17 cellular contexts compared by ENCODE assay signal in the genomic region with DNA sequence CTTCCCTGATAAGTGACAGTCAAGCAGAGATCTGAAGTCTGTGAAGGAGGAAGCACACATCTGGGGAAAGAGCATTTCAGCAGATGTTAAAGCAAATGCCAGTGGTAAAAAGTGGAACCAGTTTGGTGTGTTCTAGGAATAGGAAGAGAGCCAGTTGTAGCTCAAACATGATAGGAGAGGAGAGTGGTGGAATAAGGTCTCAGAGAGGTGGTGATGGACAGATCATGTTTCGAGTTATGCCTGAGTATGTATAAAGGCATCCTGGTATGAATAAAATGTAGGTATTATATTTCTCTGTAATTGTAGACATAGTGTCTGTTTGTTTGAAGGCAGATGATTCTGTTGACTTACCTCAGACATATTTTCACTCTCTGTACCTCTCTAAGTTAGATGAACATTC.
A peak's percentile ranks its signal among the peaks of the same experiment; 100 is the strongest.
DNase-seq lines count a peak whose midpoint lies in the region; ATAC-seq and TF ChIP-seq lines count a peak whose summit lies in the region.
"Had no signal": no experiment of that assay in that cellular context is flagged by ENCODE, and none has a peak within 500 bp of the region (broad histone marks: within the 10 kb centered on the region; RNA-seq: fewer than 3 reads in every experiment).

No MANE protein-coding gene starts in this region.

- H3K27ac Mint-ChIP-seq in activated naive CD8-positive, alpha-beta T cell treated with anti-CD3 and anti-CD28 coated beads for 36 hours, result no peak overlapping the region
- H3K27ac Mint-ChIP-seq: CD14-positive monocyte had no signal

- peaks cover 6% of the 10 kb centered on the region for H3K27me3 Mint-ChIP-seq in activated naive CD8-positive, alpha-beta T cell treated with anti-CD3 and anti-CD28 coated beads for 36 hours

- no peak for TF ChIP-seq CTCF in epithelial cell of esophagus (IDR thresholded peaks at IDR 0.05; ENCODE audit: insufficient read depth, low read depth, low read length, missing control alignments)

- no peak overlapping the region for H2AFZ ChIP-seq in neuronal stem cell (ENCODE audit: low read length)

- no peak overlapping the region for H3K9ac ChIP-seq in neuronal stem cell (ENCODE audit: low read depth, low read length, poor library complexity)

- H4K8ac ChIP-seq in neuronal stem cell (ENCODE audit: low read depth, low read length), result no peak overlapping the region

- H2BK12ac ChIP-seq in neuronal stem cell (ENCODE audit: low read length), result no peak overlapping the region

- no peak overlapping the region for H3K27ac ChIP-seq in neuronal stem cell (replicated peaks; ENCODE audit: low read length)

- no peaks in the 10 kb centered on the region for H3K27me3 ChIP-seq in neuronal stem cell (ENCODE audit: control insufficient read depth in 3 of 3, insufficient read depth in 3 of 3, low read depth in 1 of 3, low read length in 3 of 3)

- no peak overlapping the region for H3K4me3 Mint-ChIP-seq in activated naive CD8-positive, alpha-beta T cell treated with anti-CD3 and anti-CD28 coated beads for 36 hours
- H3K4me3 Mint-ChIP-seq: CD14-positive monocyte had no signal

- DNase-seq in DMS53 treated with DMSO at 0.1 percent for 48 hours (lab: John Stamatoyannopoulos, UW; ENCODE audit: unreplicated experiment), result peak; percentile 65
- peak; percentile 39 for DNase-seq in OCI-M1 (lab: John Stamatoyannopoulos, UW)
- DNase-seq in epithelial cell of esophagus (ENCODE audit: low read depth), result peak; percentile 26
- no peak for DNase-seq in activated naive CD8-positive, alpha-beta T cell treated with anti-CD3 and anti-CD28 coated beads for 36 hours
- DNase-seq in neuronal stem cell (ENCODE audit: low spot score), result no peak
- DNase-seq: Caco-2, DMS79, MM.1S, NCI-H1417, NCI-H1930, NCI-H226, NCI-H526 had no signal

- TF ChIP-seq RAD21 in Ishikawa (IDR thresholded peaks at IDR 0.05; ENCODE audit: low read depth), result no peak

- no peak overlapping the region for H2BK15ac ChIP-seq in neuronal stem cell (ENCODE audit: low read length)

- H3K4me3 ChIP-seq in epithelial cell of esophagus (ENCODE audit: low read length), result no peak overlapping the region
- no peak overlapping the region for H3K4me3 ChIP-seq in neuronal stem cell (ENCODE audit: low read length in 2 of 2)
- H3K4me3 ChIP-seq: GM12878, K562 had no signal

- no peak overlapping the region for H4K91ac ChIP-seq in neuronal stem cell (ENCODE audit: low read depth, low read length, poor library complexity)

- H3K23ac ChIP-seq in neuronal stem cell (ENCODE audit: low read depth, low read length, poor library complexity), result no peak overlapping the region

- H3K79me1 ChIP-seq in neuronal stem cell (ENCODE audit: low read depth, low read length), result no peaks in the 10 kb centered on the region

- H3K14ac ChIP-seq in neuronal stem cell (ENCODE audit: low read length), result no peak overlapping the region

- no peaks in the 10 kb centered on the region for H3K9me3 Mint-ChIP-seq in activated naive CD8-positive, alpha-beta T cell treated with anti-CD3 and anti-CD28 coated beads for 36 hours

- no peak overlapping the region for H3K18ac ChIP-seq in neuronal stem cell (ENCODE audit: low read length)

- no peaks in the 10 kb centered on the region for H3K36me3 Mint-ChIP-seq in activated naive CD8-positive, alpha-beta T cell treated with anti-CD3 and anti-CD28 coated beads for 36 hours
- H3K36me3 Mint-ChIP-seq: CD14-positive monocyte had no signal

- no peaks in the 10 kb centered on the region for H3K36me3 ChIP-seq in neuronal stem cell (replicated peaks in 1 of 2; ENCODE audit: control insufficient read depth in 2 of 2, insufficient read depth in 2 of 2, low read length in 2 of 2)

- no peak for ATAC-seq in HG02938 (IDR thresholded peaks at IDR 0.05; ENCODE audit: unreplicated experiment)
- ATAC-seq: GM12878, K562 had no signal

- TF ChIP-seq EP300 in Ishikawa (IDR thresholded peaks at IDR 0.05; ENCODE audit: borderline replicate concordance), result no peak

- H3K4me1 ChIP-seq in neuronal stem cell (ENCODE audit: control insufficient read depth in 2 of 2, insufficient read depth in 1 of 2, low read depth in 1 of 2, low read length in 2 of 2), result no peaks in the 10 kb centered on the region
- H3K4me1 ChIP-seq: Caco-2 had no signal

- no peak overlapping the region for H2BK5ac ChIP-seq in neuronal stem cell (ENCODE audit: low read length)

- WGBS in neuronal stem cell (ENCODE audit: extremely low coverage in 2 of 2, insufficient read length in 2 of 2, insufficient replicate concordance in 1 of 2), 2 donors, result no CpG with 5 or more reads among the region's 1 CpG

- no peak overlapping the region for H2AK5ac ChIP-seq in neuronal stem cell (ENCODE audit: low read depth, low read length)

- H3K4me2 ChIP-seq in neuronal stem cell (ENCODE audit: insufficient read depth, low read length, poor library complexity, severe bottlenecking), result no peak overlapping the region

- H3K9me3 ChIP-seq in neuronal stem cell (replicated peaks in 1 of 2; ENCODE audit: control insufficient read depth in 2 of 2, insufficient read depth in 1 of 2, low read depth in 1 of 2, low read length in 2 of 2), result no peaks in the 10 kb centered on the region
- H3K9me3 ChIP-seq: Caco-2 had no signal

- H3K4me1 Mint-ChIP-seq in activated naive CD8-positive, alpha-beta T cell treated with anti-CD3 and anti-CD28 coated beads for 36 hours, result no peaks in the 10 kb centered on the region
- H3K4me1 Mint-ChIP-seq: CD14-positive monocyte had no signal

- H2BK120ac ChIP-seq in neuronal stem cell (ENCODE audit: low read depth, low read length), result no peak overlapping the region

- no peak overlapping the region for H3K4ac ChIP-seq in neuronal stem cell (ENCODE audit: low read length)

TF ChIP-seq in Ishikawa, 13 proteins besides CTCF, POLR2A, EP300 and RAD21:
- TF ChIP-seq TEAD4 (IDR thresholded peaks at IDR 0.05), result peak; percentile 31; the same call in 1 of the 2 replicates
- TF ChIP-seq EGR1 (IDR thresholded peaks at IDR 0.05), result no peak
- no peak for TF ChIP-seq TAF1 (IDR thresholded peaks at IDR 0.05; ENCODE audit: low read depth)
- no peak for TF ChIP-seq TCF12 (IDR thresholded peaks at IDR 0.05; ENCODE audit: low read depth)
- TF ChIP-seq CREB1 (IDR thresholded peaks at IDR 0.05; ENCODE audit: low read depth), result no peak
- no peak for TF ChIP-seq FOXM1 (IDR thresholded peaks at IDR 0.05; ENCODE audit: borderline replicate concordance, low read depth)

Comparison
In these comparisons a context has a peak if more than half of its experiments do, and no peak if none do; other contexts are left out.
1. DNase-seq: peak in DMS53 treated with DMSO at 0.1 percent for 48 hours (single experiment), OCI-M1 (single experiment) and epithelial cell of esophagus (single experiment); none in activated naive CD8-positive, alpha-beta T cell treated with anti-CD3 and anti-CD28 coated beads for 36 hours (single experiment) and neuronal stem cell (single experiment).